In the genomic region with DNA sequence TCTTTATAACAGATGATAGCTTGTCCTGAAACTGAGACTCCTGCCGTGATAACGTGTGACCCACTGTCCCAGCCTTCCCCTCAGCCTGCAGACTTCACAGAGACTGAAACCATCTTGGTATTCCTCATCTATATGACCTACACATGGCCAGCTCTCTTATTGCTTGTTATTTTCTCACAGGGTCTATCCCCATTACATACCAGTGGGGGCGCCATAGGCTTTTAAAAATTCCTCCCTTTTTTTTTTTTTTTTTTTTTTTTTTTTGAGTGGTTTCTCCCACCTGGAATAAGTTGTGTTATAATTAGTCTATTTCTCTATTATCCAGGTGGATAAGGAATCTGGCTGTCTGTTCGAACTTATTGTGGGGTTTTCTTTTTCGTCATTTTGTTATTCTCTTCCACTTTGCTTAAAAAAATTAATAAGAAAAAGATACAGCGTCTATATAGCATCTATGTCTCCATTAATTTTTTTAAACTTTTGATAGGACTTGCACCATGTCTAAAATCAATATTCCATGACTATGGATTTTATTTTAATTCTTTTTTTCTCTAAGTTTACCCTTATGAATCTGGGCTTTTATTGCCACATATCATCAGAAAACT, we compare ENCODE assay signal across 10 cellular contexts. TPM values are rescaled to one million over a fixed set of nuclear protein-coding genes. Genes with fewer than 3 reads are reported as not detected.
DNase-seq lines count a peak whose midpoint lies in the region; ATAC-seq and TF ChIP-seq lines count a peak whose summit lies in the region.
"Had no signal": no experiment of that assay in that cellular context is flagged by ENCODE, and none has a peak within 500 bp of the region (broad histone marks: within the 10 kb centered on the region; RNA-seq: fewer than 3 reads in every experiment).

No MANE protein-coding gene starts in this region.

- 66 to 73% methylated on average over 4 to 6 of the region's 6 CpGs for WGBS in transverse colon (ENCODE audit: low coverage in 1 of 2), 2 donors

- no peak overlapping the region for H3K4me2 ChIP-seq in OCI-LY1 (ENCODE audit: low read length)

- TF ChIP-seq EP300 in transverse colon (IDR thresholded peaks at IDR 0.05; ENCODE audit: low read depth) = no peak

- DNase-seq in cardiac muscle cell (ENCODE audit: low read depth in 1 of 2, low spot score in 1 of 2) (peak in 1 of 2 donors; percentile 20), Right ventricle myocardium inferior (ENCODE audit: missing footprints) (no peak), epithelial cell of proximal tubule (ENCODE audit: low read depth) (no peak), transverse colon (no peak), cortex of kidney (lab: John Stamatoyannopoulos, UW) (no peak), DMS114 treated with DMSO at 0.1 percent for 48 hours (lab: John Stamatoyannopoulos, UW; ENCODE audit: unreplicated experiment) (no peak)
- DNase-seq: hippocampal formation had no signal

- H3K4me1 ChIP-seq in cardiac muscle cell (ENCODE audit: low read depth) (peaks cover 2% of the 10 kb centered on the region), OCI-LY1 (ENCODE audit: insufficient read depth, low read length, severe bottlenecking) (no peaks in the 10 kb centered on the region), transverse colon (no peaks in the 10 kb centered on the region)

- intact Hi-C loops in Right ventricle myocardium inferior (cut with DNase I) (no loop called here), transverse colon (cut with DNase I; ENCODE audit: low total_unique reads) (no loop called here)

- in situ Hi-C loops in transverse colon (cut with MboI; ENCODE audit: low pct_ligation_motif_present in 1 of 4, low pct_unique_long_range_greater_than_20kb in 1 of 4, low sequenced_read_pairs in 3 of 4) = no loop called here

- TF ChIP-seq POLR2A in transverse colon (IDR thresholded peaks at IDR 0.05) = no peak

- H3K9me3 ChIP-seq in cardiac muscle cell (ENCODE audit: low read depth) (no peaks in the 10 kb centered on the region), OCI-LY1 (ENCODE audit: low read length) (no peaks in the 10 kb centered on the region), transverse colon (no peaks in the 10 kb centered on the region)

- TF ChIP-seq CTCF in cardiac muscle cell (IDR thresholded peaks at IDR 0.05; ENCODE audit: low read depth, low read length) (peak; percentile 37), OCI-LY1 (IDR thresholded peaks at IDR 0.05; ENCODE audit: low read length) (peak; percentile 29; the same call in 1 of the 2 replicates), epithelial cell of proximal tubule (conservative IDR thresholded peaks at IDR 0.05; ENCODE audit: low read depth, low read length) (peak; percentile 54), transverse colon (IDR thresholded peaks at IDR 0.05) (peak in 4 of 5 experiments; percentile 21 to 40 (median 30))

- no peaks in the 10 kb centered on the region for H4K20me1 ChIP-seq in OCI-LY1 (ENCODE audit: insufficient read depth, low read length)

- H3F3A ChIP-seq in OCI-LY1 (ENCODE audit: insufficient read depth, low read length) = no peaks in the 10 kb centered on the region

- no peaks in the 10 kb centered on the region for H3K9me2 ChIP-seq in OCI-LY1 (ENCODE audit: low read depth, low read length)

- ATAC-seq in Right ventricle myocardium inferior (no peak), HG03159 (IDR thresholded peaks at IDR 0.05; ENCODE audit: unreplicated experiment) (no peak)

- H3K9ac ChIP-seq in OCI-LY1 (ENCODE audit: low read length) = no peak overlapping the region

- H3K4me3 ChIP-seq in cardiac muscle cell (no peak overlapping the region), OCI-LY1 (ENCODE audit: low read depth, low read length, poor library complexity, severe bottlenecking) (no peak overlapping the region), epithelial cell of proximal tubule (ENCODE audit: low read depth, low read length) (no peak overlapping the region), transverse colon (no peak overlapping the region)

- H3K27me3 ChIP-seq in cardiac muscle cell (no peaks in the 10 kb centered on the region), OCI-LY1 (ENCODE audit: insufficient read depth, low read length) (no peaks in the 10 kb centered on the region), transverse colon (no peaks in the 10 kb centered on the region)

- H3K27ac ChIP-seq in cardiac muscle cell (no peak overlapping the region), OCI-LY1 (ENCODE audit: low read depth, low read length, poor library complexity, severe bottlenecking) (no peak overlapping the region), transverse colon (no peak overlapping the region)

- H2AFZ ChIP-seq in OCI-LY1 (ENCODE audit: low read length) = no peak overlapping the region

- H3K79me2 ChIP-seq in OCI-LY1 (ENCODE audit: insufficient read depth, low read length) = no peaks in the 10 kb centered on the region

- H3K36me3 ChIP-seq in cardiac muscle cell (no peaks in the 10 kb centered on the region), OCI-LY1 (ENCODE audit: insufficient read depth, low read length) (no peaks in the 10 kb centered on the region), transverse colon (no peaks in the 10 kb centered on the region)

RNA-seq across cellular contexts. Expression of a gene that starts 47.2 kb away (rescaled TPM):
- total RNA-seq in cardiac muscle cell (54.1 and 58.0 TPM in 2 replicates), Right ventricle myocardium inferior (1.5 TPM), epithelial cell of proximal tubule (0.75 and 1.0 TPM in 2 replicates), transverse colon (1 to 10 TPM; 3.0 to 6.8 (median 4.2) TPM)
- polyA plus RNA-seq in cardiac muscle cell = 58.4 and 102 TPM in 2 replicates
- polyA plus RNA-seq: IgD-negative memory B cell had no signal

RNA-seq across cellular contexts. Expression of a gene that starts 53.2 kb away (rescaled TPM):
- total RNA-seq in cardiac muscle cell = 29.9 and 32.7 TPM in 2 replicates
- polyA plus RNA-seq in cardiac muscle cell = 23.5 and 29.7 TPM in 2 replicates
- 5.4 TPM for total RNA-seq in Right ventricle myocardium inferior
- total RNA-seq in epithelial cell of proximal tubule = 6.7 and 10.7 TPM in 2 replicates
- 10 to 100 TPM; 47.1 to 65.4 (median 58.6) TPM for total RNA-seq in transverse colon
